Comparison of ENCODE assay signal across 9 cellular contexts in genomic region chr15:76335129-76335850, GRCh38. TPM values are rescaled to one million over a fixed set of nuclear protein-coding genes. Genes with fewer than 3 reads are reported as not detected.
A peak's percentile ranks its signal among the peaks of the same experiment; 100 is the strongest.
DNase-seq lines count a peak whose midpoint lies in the region; ATAC-seq, FAIRE-seq and TF ChIP-seq lines count a peak whose summit lies in the region.
"Had no signal": no experiment of that assay in that cellular context is flagged by ENCODE, and none has a peak within 500 bp of the region (broad histone marks: within the 10 kb centered on the region; RNA-seq: fewer than 3 reads in every experiment).

No MANE protein-coding gene starts in this region.

- SMC1A ChIA-PET in GM12878 (lab: Charles Lee; ENCODE audit: uncharacterized antibody, unreplicated experiment): interaction anchor here (0.8 to 1.0 kb wide), 2 partner anchors 9 kb away, joined by 3 read pairs; no protein-coding TSS in a partner anchor

- CTCF ChIA-PET in GM12878 (lab: Yijun Ruan, JAX): interaction anchor here (0.7 to 2.1 kb wide), 4 partner anchors 10 to 18 kb away, joined by 3 to 7 read pairs (median 3); no protein-coding TSS in a partner anchor

- H2AFZ ChIP-seq in GM12878 (ENCODE audit: control insufficient read depth, low read depth, low read length): peak overlapping the region; percentile 59

- DNase-seq in CD4-positive, CD25-positive, alpha-beta regulatory T cell: peak in 1 of 3 donors; percentile 60
- DNase-seq in GM12878 (ENCODE audit: low read depth, low spot score) (no peak), naive B cell (no peak), NCI-H187 (lab: John Stamatoyannopoulos, UW) (no peak), nucleus accumbens (lab: John Stamatoyannopoulos, UW) (no peak), activated gamma-delta T cell treated with Interleukin-2 at 50 U/mL for 16 hours (no peak), thyroid gland (no peak)

- ATAC-seq in CD4-positive, CD25-positive, alpha-beta regulatory T cell (ENCODE audit: low read depth in 2 of 2): no peak
- ATAC-seq in GM12878 (no peak), naive B cell (ENCODE audit: low read depth in 2 of 2) (no peak)

- no peak overlapping the region for H3K27ac Mint-ChIP-seq in CD4-positive, CD25-positive, alpha-beta regulatory T cell
- peak overlapping the region in 4 of 6 donors; percentile 32 to 87 (median 66) for H3K27ac Mint-ChIP-seq in naive B cell

- in situ Hi-C loops in GM12878 (cut with MboI): no loop called here

- TF ChIP-seq RAD21 in GM12878 (IDR thresholded peaks at IDR 0.05; ENCODE audit: insufficient read depth, low read depth, low read length): no peak

- peaks cover 90% of the 10 kb centered on the region for H3K27me3 Mint-ChIP-seq in CD4-positive, CD25-positive, alpha-beta regulatory T cell
- peaks cover 71 to 82% (median 78%) of the 10 kb centered on the region in 3 donors for H3K27me3 Mint-ChIP-seq in naive B cell

- TF ChIP-seq CTCF in GM12878 (IDR thresholded peaks at IDR 0.05 in 2 of 3, conservative IDR thresholded peaks at IDR 0.05 in 1 of 3; ENCODE audit: control insufficient read depth in 2 of 3, extremely low read depth in 1 of 3, insufficient read depth in 1 of 3, low read depth in 3 of 3, low read length in 3 of 3): no peak
- no peak for TF ChIP-seq CTCF in thyroid gland (IDR thresholded peaks at IDR 0.05)

- no peak for TF ChIP-seq EP300 in GM12878 (IDR thresholded peaks at IDR 0.05; ENCODE audit: borderline replicate concordance in 1 of 2, control insufficient read depth in 1 of 2, low read depth in 2 of 2, low read length in 2 of 2)

- POLR2A ChIA-PET in GM12878 (lab: Charles Lee): no interaction called here

- no peaks in the 10 kb centered on the region for H3K36me3 Mint-ChIP-seq in CD4-positive, CD25-positive, alpha-beta regulatory T cell
- peaks cover 0 to 7% of the 10 kb centered on the region in 2 donors for H3K36me3 Mint-ChIP-seq in naive B cell

- H3K4me3 Mint-ChIP-seq in CD4-positive, CD25-positive, alpha-beta regulatory T cell: peak overlapping the region; percentile 72 to 96 (median 82)
- peak overlapping the region; percentile 57 to 91 (median 85) for H3K4me3 Mint-ChIP-seq in naive B cell

- TF ChIP-seq POLR2A in GM12878 (IDR thresholded peaks at IDR 0.05; ENCODE audit: low read depth, low read length) (no peak), thyroid gland (IDR thresholded peaks at IDR 0.05) (no peak)

- intact Hi-C loops in GM12878 (cut with micrococcal nuclease; ENCODE audit: unreplicated experiment) (loop anchor here (5.0 kb wide), 1 partner anchor 143 kb away; no protein-coding TSS in a partner anchor), thyroid gland (cut with DNase I) (loop anchor here (5.0 kb wide), 1 partner anchor 143 kb away; no protein-coding TSS in a partner anchor)

- H3K27ac ChIP-seq in CD4-positive, CD25-positive, alpha-beta regulatory T cell (ENCODE audit: insufficient read depth, low read length, poor library complexity, severe bottlenecking): no peak overlapping the region
- H3K27ac ChIP-seq in HUES6 (ENCODE audit: low read depth, low read length): no peak overlapping the region
- H3K27ac ChIP-seq in GM12878 (ENCODE audit: control insufficient read depth, insufficient read depth): peak overlapping the region; percentile 51
- H3K27ac ChIP-seq in thyroid gland: no peak overlapping the region

- H3K9me3 ChIP-seq in CD4-positive, CD25-positive, alpha-beta regulatory T cell (ENCODE audit: control insufficient read depth in 2 of 2, low read length in 2 of 2): no peaks in the 10 kb centered on the region
- H3K9me3 ChIP-seq in HUES6 (ENCODE audit: control insufficient read depth, insufficient read depth, low read depth, low read length): no peaks in the 10 kb centered on the region
- H3K9me3 ChIP-seq in GM12878 (replicated peaks; ENCODE audit: control insufficient read depth, insufficient read depth, low read length): no peaks in the 10 kb centered on the region; the same call in 2 of the 3 replicates
- H3K9me3 ChIP-seq in thyroid gland: no peaks in the 10 kb centered on the region

- H3K79me2 ChIP-seq in GM12878 (ENCODE audit: control insufficient read depth, insufficient read depth, low read length): no peaks in the 10 kb centered on the region; the same call in 1 of the 2 replicates

- peaks cover 51% of the 10 kb centered on the region for H3K4me1 ChIP-seq in CD4-positive, CD25-positive, alpha-beta regulatory T cell (ENCODE audit: control insufficient read depth, insufficient read depth, low read length, poor library complexity, severe bottlenecking)
- H3K4me1 ChIP-seq in HUES6 (ENCODE audit: control insufficient read depth, insufficient read depth, low read length) (peaks cover 30% of the 10 kb centered on the region), GM12878 (ENCODE audit: control insufficient read depth, insufficient read depth, low read length) (peaks cover 19% of the 10 kb centered on the region), thyroid gland (peaks cover 5 to 34% of the 10 kb centered on the region in 2 donors)

- peak overlapping the region; percentile 58 for H3K4me3 ChIP-seq in CD4-positive, CD25-positive, alpha-beta regulatory T cell (ENCODE audit: low read depth, low read length)
- H3K4me3 ChIP-seq in HUES6 (ENCODE audit: low read depth, low read length) (peak overlapping the region; percentile 59), GM12878 (peak overlapping the region; percentile 62), thyroid gland (replicated peaks in 1 of 3) (no peak overlapping the region)

- H3K9ac ChIP-seq in HUES6 (ENCODE audit: low read length): peak overlapping the region; percentile 69
- H3K9ac ChIP-seq in GM12878 (ENCODE audit: control insufficient read depth, insufficient read depth, low read length): peak overlapping the region; percentile 73; the same call in 1 of the 2 replicates

- RAD21 ChIA-PET in GM12878 (lab: Charles Lee; ENCODE audit: unreplicated experiment): interaction anchor here (0.7 to 1.0 kb wide), 2 partner anchors 100 to 108 kb away, joined by 3 read pairs; no protein-coding TSS in a partner anchor

- H3K27me3 ChIP-seq in CD4-positive, CD25-positive, alpha-beta regulatory T cell (ENCODE audit: control insufficient read depth, insufficient read depth, low read length): peaks cover 33% of the 10 kb centered on the region
- H3K27me3 ChIP-seq in HUES6 (ENCODE audit: control insufficient read depth, insufficient read depth, low read length) (peaks cover 81% of the 10 kb centered on the region), GM12878 (replicated peaks in 1 of 2; ENCODE audit: control insufficient read depth in 2 of 2, insufficient read depth in 2 of 2, low read length in 1 of 2) (peaks cover 5 to 15% of the 10 kb centered on the region in 2 experiments), thyroid gland (peaks cover 62% of the 10 kb centered on the region)

- H3K4me1 Mint-ChIP-seq in CD4-positive, CD25-positive, alpha-beta regulatory T cell: peaks cover 8 to 48% (median 36%) of the 10 kb centered on the region in 4 donors
- H3K4me1 Mint-ChIP-seq in naive B cell: peaks cover 40 to 52% (median 52%) of the 10 kb centered on the region in 3 donors

- H4K20me1 ChIP-seq in GM12878 (ENCODE audit: control insufficient read depth, insufficient read depth): no peaks in the 10 kb centered on the region

- H3K9me3 Mint-ChIP-seq in CD4-positive, CD25-positive, alpha-beta regulatory T cell: peaks cover 0 to 4% (median 0%) of the 10 kb centered on the region in 7 donors
- peaks cover 0 to 24% (median 10%) of the 10 kb centered on the region in 7 donors for H3K9me3 Mint-ChIP-seq in naive B cell

- peak; percentile 18 for FAIRE-seq in GM12878 (lab: Jason Lieb, UNC)
- FAIRE-seq: islet of Langerhans had no signal

- H3K4me2 ChIP-seq in GM12878 (ENCODE audit: control insufficient read depth, insufficient read depth): peak overlapping the region; percentile 91

- no TSS peak for BruUV-seq in GM12878 (replicated peaks; lab: Mats Ljungman, UMichigan)

- no peaks in the 10 kb centered on the region for H3K36me3 ChIP-seq in CD4-positive, CD25-positive, alpha-beta regulatory T cell (ENCODE audit: control insufficient read depth, insufficient read depth, low read length)
- H3K36me3 ChIP-seq in HUES6 (ENCODE audit: control insufficient read depth, insufficient read depth, low read length) (no peaks in the 10 kb centered on the region), GM12878 (ENCODE audit: control insufficient read depth in 2 of 2, insufficient read depth in 2 of 2, low read length in 1 of 2) (no peaks in the 10 kb centered on the region), thyroid gland (no peaks in the 10 kb centered on the region)

- 17% methylated on average over 43 of the region's 45 CpGs for WGBS in GM12878 (ENCODE audit: insufficient coverage, insufficient replicate concordance, low lambda C conversion rate, missing lambda C conversion rate)
- WGBS in thyroid gland, 2 donors: 9 to 10% methylated on average over 45 of the region's 45 CpGs

RNA-seq across cellular contexts. Expression of gene ISL2, which starts 1.3 kb away (rescaled TPM):
- 1.4 TPM for total RNA-seq in CD4-positive, CD25-positive, alpha-beta regulatory T cell
- polyA plus RNA-seq in CD4-positive, CD25-positive, alpha-beta regulatory T cell: not detected
- total RNA-seq in GM12878 (2013; cell fraction: nucleolus; rRNA removed): 0.29 TPM in 1 of 2 replicates, not detected in the other
- 0.11 TPM in 1 of 2 replicates, not detected in the other for total RNA-seq in GM12878 (2014; rRNA removed)
- not detected in 2 replicates for total RNA-seq in GM12878 (2014; rRNA removed; fragmentation: Illumina TruSeq; extraction: Trizol)
- total RNA-seq in GM12878 (2021): 0.26 TPM in 1 of 2 replicates, not detected in the other
- 0.91 TPM for polyA plus RNA-seq in GM12878 (2011; ENCODE audit: low read depth)
- polyA plus RNA-seq in GM12878 (2011; rRNA removed): 0.06 and 0.08 TPM in 2 replicates
- polyA plus RNA-seq in GM12878 (2011; cell fraction: cytosol; rRNA removed): 0.18 and 0.30 TPM in 2 replicates
- polyA plus RNA-seq in GM12878 (2011; cell fraction: nucleus; rRNA removed): 1.6 and 1.7 TPM in 2 replicates
- polyA plus RNA-seq in GM12878 (2012): 1.4 and 2.3 TPM in 2 replicates
- polyA plus RNA-seq in GM12878 (2014; fragmentation: Illumina TruSeq; extraction: Trizol): not detected in 2 replicates
- not detected for polyA plus RNA-seq in GM12878 (2014; fragmentation: Nextera tagmentation; extraction: Ambion mirVana)
- polyA plus RNA-seq in GM12878 (2014; rRNA removed): 0.05 TPM in 1 of 2 replicates, not detected in the other
- polyA plus RNA-seq in GM12878 (2016; fragmentation: Nextera tagmentation; extraction: Ambion mirVana): not detected
- 0.15 TPM in 1 of 2 replicates, not detected in the other for polyA minus RNA-seq in GM12878 (2011; rRNA and poly(A)+ RNA removed)
- 1.7 TPM in 1 of 2 replicates, not detected in the other for polyA minus RNA-seq in GM12878 (2011; cell fraction: cytosol; rRNA and poly(A)+ RNA removed)
- not detected in 2 replicates for polyA minus RNA-seq in GM12878 (2011; cell fraction: nucleus; rRNA and poly(A)+ RNA removed)
- polyA plus RNA-seq in naive B cell (ENCODE audit: low read depth in 6 of 6): not detected
- total RNA-seq in thyroid gland: not detected

RNA-seq across cellular contexts. Expression of gene ETFA, which starts 24.0 kb away (rescaled TPM):
- 44.5 TPM for total RNA-seq in CD4-positive, CD25-positive, alpha-beta regulatory T cell
- 100 to 1,000 TPM in 3 of 4 donors, 10 to 100 TPM in 1; 98.0 to 166 (median 120) TPM for polyA plus RNA-seq in CD4-positive, CD25-positive, alpha-beta regulatory T cell
- total RNA-seq in GM12878 (2013; cell fraction: nucleolus; rRNA removed): 212 and 216 TPM in 2 replicates
- total RNA-seq in GM12878 (2014; rRNA removed) (129 and 135 TPM in 2 replicates), GM12878 (2014; rRNA removed; fragmentation: Illumina TruSeq; extraction: Trizol) (156 and 159 TPM in 2 replicates), GM12878 (2021) (149 and 172 TPM in 2 replicates), thyroid gland (10 to 100 TPM; 62.7 to 88.4 (median 75.9) TPM)
- polyA plus RNA-seq in GM12878 (2011; ENCODE audit: low read depth): 156 TPM
- polyA plus RNA-seq in GM12878 (2011; rRNA removed) (331 and 404 TPM in 2 replicates), GM12878 (2014; fragmentation: Illumina TruSeq; extraction: Trizol) (166 and 192 TPM in 2 replicates), GM12878 (2014; fragmentation: Nextera tagmentation; extraction: Ambion mirVana) (100 to 1,000 TPM; 114 to 124 TPM), GM12878 (2014; rRNA removed) (136 and 148 TPM in 2 replicates), GM12878 (2016; fragmentation: Nextera tagmentation; extraction: Ambion mirVana) (100 to 1,000 TPM; 290 to 320 TPM), naive B cell (ENCODE audit: low read depth in 6 of 6) (100 to 1,000 TPM in 4 of 6 donors, 10 to 100 TPM in 2; 88.5 to 115 (median 105) TPM)
- 181 and 197 TPM in 2 replicates for polyA plus RNA-seq in GM12878 (2011; cell fraction: cytosol; rRNA removed)
- 100 and 118 TPM in 2 replicates for polyA plus RNA-seq in GM12878 (2011; cell fraction: nucleus; rRNA removed)
- polyA plus RNA-seq in GM12878 (2012): 172 and 177 TPM in 2 replicates
- 154 and 211 TPM in 2 replicates for polyA minus RNA-seq in GM12878 (2011; rRNA and poly(A)+ RNA removed)
- polyA minus RNA-seq in GM12878 (2011; cell fraction: cytosol; rRNA and poly(A)+ RNA removed): 45.7 and 54.7 TPM in 2 replicates
- 43.0 and 54.1 TPM in 2 replicates for polyA minus RNA-seq in GM12878 (2011; cell fraction: nucleus; rRNA and poly(A)+ RNA removed)

Comparison
In these comparisons a context has a peak if more than half of its experiments do, and no peak if none do; other contexts are left out.
1. H3K4me3 ChIP-seq: peak in CD4-positive, CD25-positive, alpha-beta regulatory T cell (single experiment), HUES6 (single experiment) and GM12878 (single experiment); none in thyroid gland (0 of 3).
2. H3K27ac Mint-ChIP-seq: peak in naive B cell (4 of 6); none in CD4-positive, CD25-positive, alpha-beta regulatory T cell (0 of 3).